In the genomic region with DNA sequence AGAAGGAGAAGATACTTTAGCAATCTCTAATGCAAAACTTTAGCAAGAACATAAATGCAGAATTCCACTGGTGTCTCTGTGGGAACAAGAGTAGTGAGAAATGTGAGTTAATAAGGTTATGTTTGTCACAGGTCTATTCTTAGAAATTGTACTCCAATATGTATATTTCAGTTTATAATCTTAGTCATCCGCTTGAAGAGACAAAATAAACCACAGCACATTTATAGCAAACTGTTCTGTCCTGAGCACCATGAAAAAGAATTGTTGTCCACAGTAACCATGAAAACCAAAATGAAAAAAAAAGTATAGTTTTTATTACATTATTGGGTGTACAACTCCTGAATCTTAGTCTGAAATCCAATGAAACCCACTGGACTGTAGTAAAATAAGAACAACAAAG, we compare ENCODE assay signal across 35 cellular contexts.
"Had no signal": no experiment of that assay in that cellular context is flagged by ENCODE, and none has a peak within 500 bp of the region (broad histone marks: within the 10 kb centered on the region; RNA-seq: fewer than 3 reads in every experiment).

No MANE protein-coding gene starts in this region.

- H3K36me3 ChIP-seq: breast epithelium, Peyer's patch, SJSA1 had no signal

- H3K4me1 ChIP-seq: body of pancreas, breast epithelium, Peyer's patch, SJSA1 had no signal

- ATAC-seq: activated T-cell treated with anti-CD3 and anti-CD28 coated beads, Interleukin-2, amount 50 U/mL, for 72 hours; activated T-helper 17 cell treated with anti-CD3 and anti-CD28 coated beads, Interleukin-2, amount 50 U/mL, for 72 hours; body of pancreas; SK-N-SH treated with all-trans-retinoic acid at 6 μM for 48 hours; T-cell; T-helper 17 cell had no signal

- H3K27ac ChIP-seq: body of pancreas, breast epithelium, Peyer's patch, SJSA1, VCaP had no signal

- H3K9me3 ChIP-seq: body of pancreas, Peyer's patch, SJSA1 had no signal

- H3K27me3 ChIP-seq: body of pancreas, breast epithelium, Peyer's patch, SJSA1 had no signal

- H3K4me3 ChIP-seq: body of pancreas, breast epithelium, Peyer's patch, SJSA1 had no signal

- DNase-seq: activated B cell treated with CpG ODN at 0.5 μM for 24 hours; activated CD4-positive, alpha-beta memory T cell treated with anti-CD3 and anti-CD28 coated beads for 36 hours; activated CD4-positive, alpha-beta T cell treated with anti-CD3 and anti-CD28 coated beads for 4 hours; activated CD4-positive, alpha-beta T cell treated with anti-CD3 and anti-CD28 coated beads, Interleukin-2, amount 50 U/mL, for 1 hour; activated CD4-positive, CD25-positive, alpha-beta regulatory T cell treated with anti-CD3 and anti-CD28 coated beads, Interleukin-2, amount 50 U/mL, for 72 hours; activated CD8-positive, alpha-beta memory T cell treated with anti-CD3 and anti-CD28 coated beads, Interleukin-2, amount 50 U/mL, for 4 hours; activated effector memory CD4-positive, alpha-beta T cell treated with anti-CD3 and anti-CD28 coated beads, Interleukin-2, amount 50 U/mL, for 16 hours; activated naive CD4-positive, alpha-beta T cell; activated naive CD4-positive, alpha-beta T cell treated with anti-CD3 and anti-CD28 coated beads, Interleukin-2, amount 50 U/mL, for 16 hours; activated naive CD8-positive, alpha-beta T cell treated with anti-CD3 and anti-CD28 coated beads for 36 hours; activated T-cell treated with anti-CD3 and anti-CD28 coated beads, Interleukin-2, amount 50 U/mL, for 1 hour; activated T-cell treated with anti-CD3 and anti-CD28 coated beads, Interleukin-2, amount 50 U/mL, for 72 hours; amniotic stem cell; aorta; body of pancreas; cerebellar nuclear complex; Kasumi-1; KG1; NCI-H1092 treated with DMSO at 0.1 percent for 48 hours; NCI-H1417 treated with DMSO at 0.1 percent for 48 hours; NCI-H187 treated with DMSO at 0.1 percent for 48 hours; NCI-H2081; NCI-H345; NCI-H524 treated with DMSO at 0.1 percent for 48 hours; Peyer's patch; RPMI8226; SHP77 treated with DMSO at 0.1 percent for 48 hours; T-cell; T-helper 17 cell; T-helper 9 cell had no signal
